ENCODE assay signal across 17 cellular contexts in the genomic region with DNA sequence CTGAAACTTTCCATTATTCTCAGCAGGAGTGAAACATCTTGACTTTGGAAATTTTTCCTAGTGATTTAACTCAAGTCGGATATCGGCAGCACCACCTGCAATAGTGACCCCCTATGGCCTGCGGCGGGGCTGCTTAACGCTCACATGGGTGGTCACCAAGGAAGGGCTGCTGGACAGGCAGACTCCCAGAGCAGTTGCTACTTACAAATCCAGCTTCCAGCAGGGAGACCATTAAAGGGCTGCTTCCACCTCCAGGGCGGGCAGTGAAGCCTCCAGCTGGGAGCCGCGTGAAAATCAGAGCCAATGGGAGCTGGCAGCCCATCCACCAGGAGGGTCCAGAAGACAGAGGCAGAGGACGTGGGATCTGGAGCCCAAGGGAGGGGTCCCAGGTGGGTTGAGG.
DNase-seq lines count a peak whose midpoint lies in the region; ATAC-seq and TF ChIP-seq lines count a peak whose summit lies in the region.
"Had no signal": no experiment of that assay in that cellular context is flagged by ENCODE, and none has a peak within 500 bp of the region (broad histone marks: within the 10 kb centered on the region; RNA-seq: fewer than 3 reads in every experiment).

No MANE protein-coding gene starts in this region.

- no peak overlapping the region for H3K4me3 ChIP-seq in right atrium auricular region
- no peak overlapping the region for H3K4me3 ChIP-seq in endodermal cell (ENCODE audit: low read length)
- no peak overlapping the region for H3K4me3 ChIP-seq in vagina
- H3K4me3 ChIP-seq: A549; BLaER1 treated with 17β-estradiol and CSF1 and Interleukin-3, amounts not matched to agents 10 nM and 100 nM had no signal

- intact Hi-C loops in Right ventricle myocardium superior (cut with DNase I) = no loop called here
- intact Hi-C loops in vagina (cut with DNase I) = no loop called here

- no peak overlapping the region for H3K27ac Mint-ChIP-seq in endodermal cell
- H3K27ac Mint-ChIP-seq: B cell; CD4-positive, alpha-beta T cell; CD8-positive, alpha-beta T cell had no signal

- TF ChIP-seq CTCF in right atrium auricular region (IDR thresholded peaks at IDR 0.05) (no peak), endodermal cell (conservative IDR thresholded peaks at IDR 0.05) (no peak), vagina (IDR thresholded peaks at IDR 0.05) (no peak)

- TF ChIP-seq POLR2A in vagina (IDR thresholded peaks at IDR 0.05) = no peak

- DNase-seq in right atrium auricular region (ENCODE audit: low spot score) (peak; percentile 56), Right ventricle myocardium superior (no peak), endodermal cell (peak; percentile 36), vagina (ENCODE audit: extremely low spot score in 2 of 2) (no peak)
- DNase-seq in activated CD4-positive, alpha-beta T cell treated with anti-CD3 and anti-CD28 coated beads, Interleukin-2, amount 50 U/mL, for 48 hours = no peak
- DNase-seq: AML-193; Caco-2; Calu3; CD4-positive, alpha-beta T cell; CD8-positive, alpha-beta T cell; DMS79 treated with DMSO at 0.1 percent for 48 hours; GF-D8 had no signal

- no peaks in the 10 kb centered on the region for H3K4me1 ChIP-seq in right atrium auricular region
- H3K4me1 ChIP-seq in endodermal cell (ENCODE audit: control insufficient read depth, insufficient read depth, low read length) = no peaks in the 10 kb centered on the region
- no peaks in the 10 kb centered on the region for H3K4me1 ChIP-seq in vagina
- H3K4me1 ChIP-seq: A549, Caco-2 had no signal

- no peaks in the 10 kb centered on the region for H3K27me3 Mint-ChIP-seq in endodermal cell (ENCODE audit: insufficient read depth)
- H3K27me3 Mint-ChIP-seq: B cell; CD4-positive, alpha-beta T cell had no signal

- H3K27me3 ChIP-seq in right atrium auricular region = no peaks in the 10 kb centered on the region
- H3K27me3 ChIP-seq in endodermal cell (ENCODE audit: control insufficient read depth, insufficient read depth, low read length, poor library complexity, severe bottlenecking) = no peaks in the 10 kb centered on the region
- H3K27me3 ChIP-seq in vagina = no peaks in the 10 kb centered on the region
- H3K27me3 ChIP-seq: BLaER1 treated with 17β-estradiol and CSF1 and Interleukin-3, amounts not matched to agents 10 nM and 100 nM had no signal

- ATAC-seq in Right ventricle myocardium superior (ENCODE audit: poor library complexity) = no peak
- ATAC-seq: A549; CD8-positive, alpha-beta T cell had no signal

- peaks cover 40% of the 10 kb centered on the region for H3K9me3 Mint-ChIP-seq in endodermal cell

- H3K4me3 Mint-ChIP-seq in endodermal cell = no peak overlapping the region
- H3K4me3 Mint-ChIP-seq: B cell; CD4-positive, alpha-beta T cell; CD8-positive, alpha-beta T cell had no signal

- H3K4me1 Mint-ChIP-seq in endodermal cell = peaks cover 7% of the 10 kb centered on the region
- H3K4me1 Mint-ChIP-seq: B cell had no signal

- H3K9me3 ChIP-seq in right atrium auricular region (peaks cover 0 to 25% of the 10 kb centered on the region in 2 donors), endodermal cell (ENCODE audit: control insufficient read depth, low read length) (peaks cover 25% of the 10 kb centered on the region), vagina (peaks cover 14% of the 10 kb centered on the region)

- H3K27ac ChIP-seq in right atrium auricular region (no peak overlapping the region), endodermal cell (ENCODE audit: low read depth, low read length) (no peak overlapping the region), vagina (no peak overlapping the region)
- H3K27ac ChIP-seq: 22Rv1; A549; BLaER1 treated with 17β-estradiol and CSF1 and Interleukin-3, amounts not matched to agents 10 nM and 100 nM; C4-2B had no signal

- no peak overlapping the region for H3K9ac ChIP-seq in endodermal cell (ENCODE audit: extremely low read depth, low read length, poor library complexity, severe bottlenecking)
- H3K9ac ChIP-seq: BLaER1 treated with 17β-estradiol and CSF1 and Interleukin-3, amounts not matched to agents 10 nM and 100 nM had no signal

- H3K36me3 ChIP-seq in right atrium auricular region (no peaks in the 10 kb centered on the region), endodermal cell (ENCODE audit: control insufficient read depth, insufficient read depth, low read length) (no peaks in the 10 kb centered on the region), vagina (no peaks in the 10 kb centered on the region)

- H3K36me3 Mint-ChIP-seq in endodermal cell (ENCODE audit: low read depth) = peaks cover 49% of the 10 kb centered on the region

- 91 to 93% methylated on average over 5 to 9 of the region's 9 CpGs for WGBS in endodermal cell (ENCODE audit: insufficient coverage in 1 of 2, insufficient read length in 1 of 2), 2 experiments

Comparison
In these comparisons a context has a peak if more than half of its experiments do, and no peak if none do; other contexts are left out.
1. DNase-seq: peak in right atrium auricular region (single experiment) and endodermal cell (single experiment); none in Right ventricle myocardium superior (single experiment), activated CD4-positive, alpha-beta T cell treated with anti-CD3 and anti-CD28 coated beads, Interleukin-2, amount 50 U/mL, for 48 hours (0 of 2) and vagina (0 of 2).